8 cellular contexts compared by ENCODE assay signal in the genomic region with DNA sequence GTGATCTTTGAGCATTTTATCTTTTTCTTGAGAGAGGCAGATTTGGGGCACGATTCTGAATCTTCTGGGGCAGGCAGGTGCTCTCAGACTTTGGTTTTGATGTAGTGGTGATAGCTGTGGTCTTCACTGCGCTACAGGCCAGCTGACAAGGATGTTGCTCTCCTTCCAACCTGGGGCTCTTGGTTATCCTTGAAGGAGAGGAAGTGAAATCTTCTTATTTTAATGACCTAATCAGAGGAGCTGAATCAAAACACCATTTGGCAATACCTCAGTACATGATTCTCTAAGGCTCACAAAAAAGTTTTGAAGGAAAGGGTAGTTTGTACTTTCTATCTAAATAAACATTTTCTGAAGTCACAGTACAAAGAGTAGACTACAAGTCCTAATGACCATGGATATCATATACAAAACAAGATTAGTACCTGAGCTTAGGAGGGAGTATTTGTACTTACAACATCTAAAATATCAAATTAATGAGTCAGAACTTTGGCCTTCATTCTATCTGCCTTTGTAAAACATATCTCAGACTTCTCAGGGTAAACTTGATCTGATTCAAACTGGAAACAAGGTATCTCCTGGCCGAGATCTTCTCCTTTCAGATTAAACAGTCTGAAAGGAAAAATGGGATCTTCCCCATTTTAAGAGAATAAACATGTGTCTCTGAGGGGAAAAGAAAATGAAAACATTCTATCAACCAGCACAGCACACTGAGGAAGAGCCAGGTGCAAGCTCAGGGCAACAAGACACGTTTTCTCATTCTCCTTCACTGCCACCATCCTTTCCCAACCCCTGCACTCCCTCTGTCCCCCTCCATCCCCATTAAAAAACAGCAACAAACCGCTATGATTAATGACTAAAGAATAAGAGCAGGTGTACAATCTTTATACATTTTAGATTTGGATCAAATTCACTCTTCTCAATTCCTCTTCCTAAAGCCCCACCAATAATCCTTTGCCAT.
A peak's percentile ranks its signal among the peaks of the same experiment; 100 is the strongest.
DNase-seq lines count a peak whose midpoint lies in the region; ATAC-seq and TF ChIP-seq lines count a peak whose summit lies in the region.

No MANE protein-coding gene starts in this region.

- H3K36me3 Mint-ChIP-seq in stimulated activated naive CD8-positive, alpha-beta T cell treated with anti-CD3 and anti-CD28 coated beads, Interleukin-15, Interleukin-2, amounts not matched to agents 100 ng/mL and 50 ng/mL, for 24 hours (ENCODE audit: low read depth): no peaks in the 10 kb centered on the region

- no peaks in the 10 kb centered on the region for H3K27me3 Mint-ChIP-seq in stimulated activated naive CD8-positive, alpha-beta T cell treated with anti-CD3 and anti-CD28 coated beads, Interleukin-15, Interleukin-2, amounts not matched to agents 100 ng/mL and 50 ng/mL, for 24 hours

- no peaks in the 10 kb centered on the region for H3K9me3 Mint-ChIP-seq in stimulated activated naive CD8-positive, alpha-beta T cell treated with anti-CD3 and anti-CD28 coated beads, Interleukin-15, Interleukin-2, amounts not matched to agents 100 ng/mL and 50 ng/mL, for 24 hours

- TF ChIP-seq POLR2A in transverse colon (IDR thresholded peaks at IDR 0.05) (no peak), lower leg skin (IDR thresholded peaks at IDR 0.05) (no peak)

- in situ Hi-C loops in transverse colon (cut with MboI; ENCODE audit: low pct_ligation_motif_present in 1 of 4, low pct_unique_long_range_greater_than_20kb in 1 of 4, low sequenced_read_pairs in 3 of 4): no loop called here

- TF ChIP-seq CTCF in fibroblast of mammary gland (conservative IDR thresholded peaks at IDR 0.05; ENCODE audit: control insufficient read depth, insufficient read depth, low read depth, low read length) (no peak), transverse colon (IDR thresholded peaks at IDR 0.05) (no peak), lower leg skin (IDR thresholded peaks at IDR 0.05) (no peak)

- H3K27ac Mint-ChIP-seq in stimulated activated naive CD8-positive, alpha-beta T cell treated with anti-CD3 and anti-CD28 coated beads, Interleukin-15, Interleukin-2, amounts not matched to agents 100 ng/mL and 50 ng/mL, for 24 hours: peak overlapping the region; percentile 85

- intact Hi-C loops in transverse colon (cut with DNase I; ENCODE audit: low total_unique reads): no loop called here
- intact Hi-C loops in lower leg skin (cut with DNase I; ENCODE audit: low total_unique reads): no loop called here

- ATAC-seq in stimulated activated naive CD8-positive, alpha-beta T cell treated with anti-CD3 and anti-CD28 coated beads, Interleukin-15, Interleukin-2, amounts not matched to agents 100 U/mL and 50 U/mL, for 24 hours: no peak

- H3K9me3 ChIP-seq in transverse colon: no peaks in the 10 kb centered on the region

- H3K27me3 ChIP-seq in transverse colon: no peaks in the 10 kb centered on the region

- H3K4me1 Mint-ChIP-seq in stimulated activated naive CD8-positive, alpha-beta T cell treated with anti-CD3 and anti-CD28 coated beads, Interleukin-15, Interleukin-2, amounts not matched to agents 100 ng/mL and 50 ng/mL, for 24 hours (ENCODE audit: low read depth): peaks cover 22% of the 10 kb centered on the region

- no peaks in the 10 kb centered on the region for H3K36me3 ChIP-seq in transverse colon

- no peak for DNase-seq in stimulated activated naive CD8-positive, alpha-beta T cell treated with anti-CD3 and anti-CD28 coated beads, Interleukin-15, Interleukin-2, amounts not matched to agents 100 U/mL and 50 U/mL, for 24 hours
- DNase-seq in NOMO-1 (lab: John Stamatoyannopoulos, UW; ENCODE audit: unreplicated experiment in 2 of 2): peak; percentile 4 to 83
- peak; percentile 30 for DNase-seq in fibroblast of mammary gland (ENCODE audit: low read depth)
- DNase-seq in transverse colon: no peak
- no peak for DNase-seq in AG08395 (ENCODE audit: low spot score)
- no peak for DNase-seq in lower leg skin (ENCODE audit: low spot score in 2 of 2)
- DNase-seq in stimulated activated CD4-positive, alpha-beta T cell treated with anti-CD3 and anti-CD28 coated beads, Interleukin-15, amount 100 ng/mL, for 24 hours: no peak

- H3K4me3 ChIP-seq in fibroblast of mammary gland (ENCODE audit: control insufficient read depth, low read depth, low read length): no peak overlapping the region
- H3K4me3 ChIP-seq in transverse colon: no peak overlapping the region
- no peak overlapping the region for H3K4me3 ChIP-seq in lower leg skin (ENCODE audit: low read depth, poor library complexity, severe bottlenecking)

- no peak for TF ChIP-seq EP300 in transverse colon (IDR thresholded peaks at IDR 0.05; ENCODE audit: low read depth)

- peak overlapping the region in 3 of 4 donors; percentile 1 to 36 (median 24) for H3K27ac ChIP-seq in transverse colon

- peak overlapping the region; percentile 56 for H3K4me3 Mint-ChIP-seq in stimulated activated naive CD8-positive, alpha-beta T cell treated with anti-CD3 and anti-CD28 coated beads, Interleukin-15, Interleukin-2, amounts not matched to agents 100 ng/mL and 50 ng/mL, for 24 hours

- 37 to 52% methylated on average over 3 to 5 of the region's 5 CpGs for WGBS in transverse colon (ENCODE audit: low coverage in 1 of 2), 2 donors
- WGBS in lower leg skin, 2 donors: 62 to 65% methylated on average over 5 of the region's 5 CpGs

- H3K4me1 ChIP-seq in transverse colon: peaks cover 6 to 21% (median 6%) of the 10 kb centered on the region in 4 donors

Comparison
In these comparisons a context has a peak if more than half of its experiments do, and no peak if none do; other contexts are left out.
1. DNase-seq: peak in NOMO-1 (2 of 2) and fibroblast of mammary gland (single experiment); none in stimulated activated naive CD8-positive, alpha-beta T cell treated with anti-CD3 and anti-CD28 coated beads, Interleukin-15, Interleukin-2, amounts not matched to agents 100 U/mL and 50 U/mL, for 24 hours (single experiment), transverse colon (single experiment), AG08395 (single experiment), lower leg skin (0 of 2) and stimulated activated CD4-positive, alpha-beta T cell treated with anti-CD3 and anti-CD28 coated beads, Interleukin-15, amount 100 ng/mL, for 24 hours (single experiment).